In genomic region chr1:206555473-206555935, GRCh38 we compare ENCODE assay signal across 9 cellular contexts. TPM values are rescaled to one million over a fixed set of nuclear protein-coding genes. Genes with fewer than 3 reads are reported as not detected.
DNase-seq lines count a peak whose midpoint lies in the region; ATAC-seq and TF ChIP-seq lines count a peak whose summit lies in the region.
"Had no signal": no experiment of that assay in that cellular context is flagged by ENCODE, and none has a peak within 500 bp of the region (broad histone marks: within the 10 kb centered on the region; RNA-seq: fewer than 3 reads in every experiment).

No MANE protein-coding gene starts in this region.

- DNase-seq in activated CD8-positive, alpha-beta memory T cell treated with anti-CD3 and anti-CD28 coated beads for 24 hours = peak; percentile 81
- no peak for DNase-seq in activated CD8-positive, alpha-beta memory T cell treated with anti-CD3 and anti-CD28 coated beads, Interleukin-2, amount 50 U/mL, for 4 hours
- DNase-seq in activated naive CD8-positive, alpha-beta T cell treated with anti-CD3 and anti-CD28 coated beads, Interleukin-2, amount 10 ng/mL, durations not matched to agents 7 days and 5 days = peak; percentile 51
- DNase-seq in left kidney (ENCODE audit: low read depth, low spot score) (peak; percentile 69), testis (peak; percentile 73), NCI-H446 treated with DMSO at 0.1 percent for 48 hours (lab: John Stamatoyannopoulos, UW) (no peak), NCI-H1436 (lab: John Stamatoyannopoulos, UW) (no peak), AML-193 (lab: John Stamatoyannopoulos, UW) (no peak)

- no peak overlapping the region for H3K4me3 ChIP-seq in testis
- H3K4me3 ChIP-seq: HAP-1 had no signal

- H3K9me3 ChIP-seq in testis = no peaks in the 10 kb centered on the region
- H3K9me3 ChIP-seq: HAP-1 had no signal

- H3K9me3 Mint-ChIP-seq in activated naive CD8-positive, alpha-beta T cell treated with anti-CD3 and anti-CD28 coated beads, Interleukin-2, amount 10 ng/mL, durations not matched to agents 7 days and 5 days = no peaks in the 10 kb centered on the region

- intact Hi-C loops in testis (cut with DNase I; ENCODE audit: low total_unique reads) = no loop called here

- no peak for TF ChIP-seq POLR2A in testis (IDR thresholded peaks at IDR 0.05)

- peak overlapping the region; percentile 95 for H3K27ac Mint-ChIP-seq in activated naive CD8-positive, alpha-beta T cell treated with anti-CD3 and anti-CD28 coated beads, Interleukin-2, amount 10 ng/mL, durations not matched to agents 7 days and 5 days

- peaks cover 31% of the 10 kb centered on the region for H3K4me1 ChIP-seq in testis

- H3K4me3 Mint-ChIP-seq in activated naive CD8-positive, alpha-beta T cell treated with anti-CD3 and anti-CD28 coated beads, Interleukin-2, amount 10 ng/mL, durations not matched to agents 7 days and 5 days = peak overlapping the region; percentile 93

- TF ChIP-seq CTCF in testis (IDR thresholded peaks at IDR 0.05) = no peak

- H3K27me3 ChIP-seq in testis = no peaks in the 10 kb centered on the region

- no peaks in the 10 kb centered on the region for H3K36me3 ChIP-seq in testis (ENCODE audit: low read depth, missing control alignments)
- H3K36me3 ChIP-seq: HAP-1 had no signal

- POLR2A ChIA-PET in activated naive CD8-positive, alpha-beta T cell treated with anti-CD3 and anti-CD28 coated beads, Interleukin-2, amount 10 ng/mL, durations not matched to agents 7 days and 5 days (lab: Charles Lee) = interaction anchor here (1.4 to 21.1 kb wide), 6 partner anchors 8 to 48 kb away, joined by 3 to 584 read pairs (median 6); partner anchors contain the start of gene RASSF5

- WGBS in testis, 2 donors = 33 to 55% methylated on average over 10 of the region's 10 CpGs

- H3K27me3 Mint-ChIP-seq in activated naive CD8-positive, alpha-beta T cell treated with anti-CD3 and anti-CD28 coated beads, Interleukin-2, amount 10 ng/mL, durations not matched to agents 7 days and 5 days = no peaks in the 10 kb centered on the region

- ATAC-seq in activated naive CD8-positive, alpha-beta T cell treated with anti-CD3 and anti-CD28 coated beads, Interleukin-2, amount 10 ng/mL, durations not matched to agents 7 days and 5 days (ENCODE audit: low read depth) = no peak

- peaks cover 28% of the 10 kb centered on the region for H3K36me3 Mint-ChIP-seq in activated naive CD8-positive, alpha-beta T cell treated with anti-CD3 and anti-CD28 coated beads, Interleukin-2, amount 10 ng/mL, durations not matched to agents 7 days and 5 days

- no peak overlapping the region for H3K27ac ChIP-seq in testis

- peaks cover 62% of the 10 kb centered on the region for H3K4me1 Mint-ChIP-seq in activated naive CD8-positive, alpha-beta T cell treated with anti-CD3 and anti-CD28 coated beads, Interleukin-2, amount 10 ng/mL, durations not matched to agents 7 days and 5 days

RNA-seq across cellular contexts. Expression of gene RASSF5, which starts 48.2 kb away (rescaled TPM):
- 100 to 1,000 TPM; 211 TPM for total RNA-seq in activated naive CD8-positive, alpha-beta T cell treated with anti-CD3 and anti-CD28 coated beads, Interleukin-2, amount 10 ng/mL, durations not matched to agents 7 days and 5 days
- total RNA-seq in testis = 1 to 10 TPM; 4.3 to 8.4 TPM
- 5.9 TPM for polyA plus RNA-seq in testis (ENCODE audit: insufficient read depth, low read depth, low replicate concordance)

RNA-seq across cellular contexts. Expression of gene EIF2D, which starts 56.8 kb away (rescaled TPM):
- total RNA-seq in activated naive CD8-positive, alpha-beta T cell treated with anti-CD3 and anti-CD28 coated beads, Interleukin-2, amount 10 ng/mL, durations not matched to agents 7 days and 5 days = 10 to 100 TPM; 40.6 to 43.7 TPM
- total RNA-seq in testis = 10 to 100 TPM; 54.8 to 59.4 TPM
- 65.3 TPM for polyA plus RNA-seq in testis (ENCODE audit: insufficient read depth, low read depth, low replicate concordance)

Comparison
In these comparisons a context has a peak if more than half of its experiments do, and no peak if none do; other contexts are left out.
1. DNase-seq: peak in activated CD8-positive, alpha-beta memory T cell treated with anti-CD3 and anti-CD28 coated beads for 24 hours (single experiment), activated naive CD8-positive, alpha-beta T cell treated with anti-CD3 and anti-CD28 coated beads, Interleukin-2, amount 10 ng/mL, durations not matched to agents 7 days and 5 days (single experiment), left kidney (single experiment) and testis (single experiment); none in activated CD8-positive, alpha-beta memory T cell treated with anti-CD3 and anti-CD28 coated beads, Interleukin-2, amount 50 U/mL, for 4 hours (single experiment), NCI-H446 treated with DMSO at 0.1 percent for 48 hours (single experiment), NCI-H1436 (single experiment) and AML-193 (0 of 2).
2. RNA of gene RASSF5, which starts 48.2 kb away (total RNA-seq): 211 TPM in activated naive CD8-positive, alpha-beta T cell treated with anti-CD3 and anti-CD28 coated beads, Interleukin-2, amount 10 ng/mL, durations not matched to agents 7 days and 5 days; 4.3 to 8.4 TPM in testis; every median in the first group is over 10 times any median in the second.